In the genomic region with DNA sequence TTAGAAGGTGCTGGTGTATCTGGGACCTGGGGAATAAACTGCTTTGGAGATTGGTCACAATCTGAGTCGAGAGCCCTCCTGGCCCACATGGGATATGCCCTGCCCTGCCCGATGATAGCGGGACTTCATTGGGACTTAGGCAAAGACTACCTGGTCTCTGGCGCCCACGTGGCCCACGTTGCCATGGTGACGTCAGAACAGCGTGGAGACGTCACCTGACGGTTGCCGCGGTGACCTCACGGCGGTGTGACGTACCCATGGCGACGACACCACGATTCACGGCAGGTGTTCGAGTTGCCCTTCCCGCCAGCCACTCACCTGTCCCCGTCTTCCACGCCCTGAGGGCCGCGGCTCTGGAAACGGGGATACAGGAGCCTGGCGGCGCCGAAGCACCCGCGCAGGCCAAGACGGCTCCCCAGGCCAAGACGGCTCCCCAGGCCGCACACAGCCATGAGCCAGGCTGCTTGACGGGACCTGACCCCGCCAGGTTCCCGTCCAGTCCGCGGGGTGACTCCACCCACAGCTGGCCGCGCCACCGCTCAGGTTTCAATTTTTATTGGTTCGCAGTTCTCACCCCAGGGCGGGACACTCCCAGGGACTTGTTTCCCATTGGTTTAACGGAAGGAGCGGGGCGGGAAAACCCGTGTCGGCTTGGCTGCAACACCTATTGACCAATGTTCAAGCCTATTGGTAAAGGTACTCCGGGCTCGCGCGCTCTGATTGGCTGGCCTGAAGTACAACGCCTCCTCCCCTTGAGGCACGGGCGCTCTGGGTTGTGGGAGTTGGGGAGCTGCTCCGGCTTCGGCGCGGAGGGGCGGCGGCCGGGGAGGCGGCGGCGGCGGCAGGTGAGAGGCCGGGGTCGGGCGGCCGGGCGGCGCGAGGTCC, we compare ENCODE assay signal across 1 cellular context.
TF ChIP-seq lines count a peak whose summit lies in the region.

A gene (minus strand): TSS at position 476 of the 885 bp plus-strand sequence. CDS start 24 bp downstream, at position 452.
A gene (plus strand): TSS at position 766 of the 885 bp plus-strand sequence. CDS start 1,029 bp downstream, outside the sequence.

TF ChIP-seq in HepG2, 621 proteins besides CTCF, POLR2A, EP300 and RAD21 (continued from another document and continues in another):
- TF ChIP-seq, protein P1, sequence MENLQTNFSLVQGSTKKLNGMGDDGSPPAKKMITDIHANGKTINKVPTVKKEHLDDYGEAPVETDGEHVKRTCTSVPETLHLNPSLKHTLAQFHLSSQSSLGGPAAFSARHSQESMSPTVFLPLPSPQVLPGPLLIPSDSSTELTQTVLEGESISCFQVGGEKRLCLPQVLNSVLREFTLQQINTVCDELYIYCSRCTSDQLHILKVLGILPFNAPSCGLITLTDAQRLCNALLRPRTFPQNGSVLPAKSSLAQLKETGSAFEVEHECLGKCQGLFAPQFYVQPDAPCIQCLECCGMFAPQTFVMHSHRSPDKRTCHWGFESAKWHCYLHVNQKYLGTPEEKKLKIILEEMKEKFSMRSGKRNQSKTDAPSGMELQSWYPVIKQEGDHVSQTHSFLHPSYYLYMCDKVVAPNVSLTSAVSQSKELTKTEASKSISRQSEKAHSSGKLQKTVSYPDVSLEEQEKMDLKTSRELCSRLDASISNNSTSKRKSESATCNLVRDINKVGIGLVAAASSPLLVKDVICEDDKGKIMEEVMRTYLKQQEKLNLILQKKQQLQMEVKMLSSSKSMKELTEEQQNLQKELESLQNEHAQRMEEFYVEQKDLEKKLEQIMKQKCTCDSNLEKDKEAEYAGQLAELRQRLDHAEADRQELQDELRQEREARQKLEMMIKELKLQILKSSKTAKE (CRISPR knock-in tag; IDR thresholded peaks at IDR 0.05; ENCODE audit: borderline replicate concordance) = no peak
- 0 out of 2 replicates have a peak, but pooled peaks have one; percentile 28 for TF ChIP-seq ZNF337 (CRISPR knock-in tag; IDR thresholded peaks at IDR 0.05; ENCODE audit: borderline replicate concordance, low read depth)
- peak; percentile 97 for TF ChIP-seq HDAC1 (CRISPR knock-in tag; IDR thresholded peaks at IDR 0.05)
- no peak for TF ChIP-seq ZNF260 (CRISPR knock-in tag; IDR thresholded peaks at IDR 0.05; ENCODE audit: borderline replicate concordance, low read depth)
- TF ChIP-seq SOX5 (CRISPR knock-in tag; IDR thresholded peaks at IDR 0.05; ENCODE audit: borderline replicate concordance) = no peak; the same call in 1 of the 2 replicates
- TF ChIP-seq, protein P2, sequence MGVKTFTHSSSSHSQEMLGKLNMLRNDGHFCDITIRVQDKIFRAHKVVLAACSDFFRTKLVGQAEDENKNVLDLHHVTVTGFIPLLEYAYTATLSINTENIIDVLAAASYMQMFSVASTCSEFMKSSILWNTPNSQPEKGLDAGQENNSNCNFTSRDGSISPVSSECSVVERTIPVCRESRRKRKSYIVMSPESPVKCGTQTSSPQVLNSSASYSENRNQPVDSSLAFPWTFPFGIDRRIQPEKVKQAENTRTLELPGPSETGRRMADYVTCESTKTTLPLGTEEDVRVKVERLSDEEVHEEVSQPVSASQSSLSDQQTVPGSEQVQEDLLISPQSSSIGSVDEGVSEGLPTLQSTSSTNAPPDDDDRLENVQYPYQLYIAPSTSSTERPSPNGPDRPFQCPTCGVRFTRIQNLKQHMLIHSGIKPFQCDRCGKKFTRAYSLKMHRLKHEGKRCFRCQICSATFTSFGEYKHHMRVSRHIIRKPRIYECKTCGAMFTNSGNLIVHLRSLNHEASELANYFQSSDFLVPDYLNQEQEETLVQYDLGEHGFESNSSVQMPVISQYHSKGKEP (CRISPR knock-in tag; IDR thresholded peaks at IDR 0.05) = peak; percentile 76; the same call in 1 of the 2 replicates
- peak; percentile 4; the same call in 1 of the 2 replicates for TF ChIP-seq HNF4G (IDR thresholded peaks at IDR 0.05; ENCODE audit: borderline replicate concordance, low read depth, low read length)
- peak; percentile 68; the same call in 1 of the 2 replicates for TF ChIP-seq HNF4G (CRISPR knock-in tag; IDR thresholded peaks at IDR 0.05; ENCODE audit: borderline replicate concordance, low read depth)
- TF ChIP-seq TBX2 (CRISPR knock-in tag; IDR thresholded peaks at IDR 0.05; ENCODE audit: borderline replicate concordance) = peak; percentile 90
- TF ChIP-seq, protein P3, sequence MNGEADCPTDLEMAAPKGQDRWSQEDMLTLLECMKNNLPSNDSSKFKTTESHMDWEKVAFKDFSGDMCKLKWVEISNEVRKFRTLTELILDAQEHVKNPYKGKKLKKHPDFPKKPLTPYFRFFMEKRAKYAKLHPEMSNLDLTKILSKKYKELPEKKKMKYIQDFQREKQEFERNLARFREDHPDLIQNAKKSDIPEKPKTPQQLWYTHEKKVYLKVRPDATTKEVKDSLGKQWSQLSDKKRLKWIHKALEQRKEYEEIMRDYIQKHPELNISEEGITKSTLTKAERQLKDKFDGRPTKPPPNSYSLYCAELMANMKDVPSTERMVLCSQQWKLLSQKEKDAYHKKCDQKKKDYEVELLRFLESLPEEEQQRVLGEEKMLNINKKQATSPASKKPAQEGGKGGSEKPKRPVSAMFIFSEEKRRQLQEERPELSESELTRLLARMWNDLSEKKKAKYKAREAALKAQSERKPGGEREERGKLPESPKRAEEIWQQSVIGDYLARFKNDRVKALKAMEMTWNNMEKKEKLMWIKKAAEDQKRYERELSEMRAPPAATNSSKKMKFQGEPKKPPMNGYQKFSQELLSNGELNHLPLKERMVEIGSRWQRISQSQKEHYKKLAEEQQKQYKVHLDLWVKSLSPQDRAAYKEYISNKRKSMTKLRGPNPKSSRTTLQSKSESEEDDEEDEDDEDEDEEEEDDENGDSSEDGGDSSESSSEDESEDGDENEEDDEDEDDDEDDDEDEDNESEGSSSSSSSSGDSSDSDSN (CRISPR knock-in tag; IDR thresholded peaks at IDR 0.05) = peak; percentile 77
- TF ChIP-seq CENPT (CRISPR knock-in tag; IDR thresholded peaks at IDR 0.05; ENCODE audit: low read depth) = peak; percentile 92
- TF ChIP-seq TARDBP (CRISPR knock-in tag; IDR thresholded peaks at IDR 0.05) = peak; percentile 71; the same call in 1 of the 2 replicates
- TF ChIP-seq ELF4 (CRISPR knock-in tag; IDR thresholded peaks at IDR 0.05; ENCODE audit: borderline replicate concordance) = no peak
- TF ChIP-seq NFIC (IDR thresholded peaks at IDR 0.05; ENCODE audit: low read length) = no peak
- TF ChIP-seq, protein P4, sequence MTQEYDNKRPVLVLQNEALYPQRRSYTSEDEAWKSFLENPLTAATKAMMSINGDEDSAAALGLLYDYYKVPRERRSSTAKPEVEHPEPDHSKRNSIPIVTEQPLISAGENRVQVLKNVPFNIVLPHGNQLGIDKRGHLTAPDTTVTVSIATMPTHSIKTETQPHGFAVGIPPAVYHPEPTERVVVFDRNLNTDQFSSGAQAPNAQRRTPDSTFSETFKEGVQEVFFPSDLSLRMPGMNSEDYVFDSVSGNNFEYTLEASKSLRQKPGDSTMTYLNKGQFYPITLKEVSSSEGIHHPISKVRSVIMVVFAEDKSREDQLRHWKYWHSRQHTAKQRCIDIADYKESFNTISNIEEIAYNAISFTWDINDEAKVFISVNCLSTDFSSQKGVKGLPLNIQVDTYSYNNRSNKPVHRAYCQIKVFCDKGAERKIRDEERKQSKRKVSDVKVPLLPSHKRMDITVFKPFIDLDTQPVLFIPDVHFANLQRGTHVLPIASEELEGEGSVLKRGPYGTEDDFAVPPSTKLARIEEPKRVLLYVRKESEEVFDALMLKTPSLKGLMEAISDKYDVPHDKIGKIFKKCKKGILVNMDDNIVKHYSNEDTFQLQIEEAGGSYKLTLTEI (CRISPR knock-in tag; conservative IDR thresholded peaks at IDR 0.05) = no peak
- no peak for TF ChIP-seq FOXA1 (IDR thresholded peaks at IDR 0.05)
- TF ChIP-seq FOXA1 (CRISPR knock-in tag; IDR thresholded peaks at IDR 0.05) = peak; percentile 33
- no peak for TF ChIP-seq ZSCAN12 (CRISPR knock-in tag; IDR thresholded peaks at IDR 0.05)
- TF ChIP-seq ZNF460 (CRISPR knock-in tag; IDR thresholded peaks at IDR 0.05; ENCODE audit: borderline replicate concordance) = no peak
- TF ChIP-seq TEAD3 (CRISPR knock-in tag; optimal IDR thresholded peaks at IDR 0.05; ENCODE audit: borderline replicate concordance) = peak; percentile 68
- no peak; the same call in 1 of the 2 replicates for TF ChIP-seq ZNF34 (CRISPR knock-in tag; IDR thresholded peaks at IDR 0.05; ENCODE audit: borderline replicate concordance)
- peak; percentile 73; the same call in 1 of the 2 replicates for TF ChIP-seq KDM4B (CRISPR knock-in tag; IDR thresholded peaks at IDR 0.05)
- peak; percentile 96 for TF ChIP-seq KDM3A (CRISPR knock-in tag; IDR thresholded peaks at IDR 0.05; ENCODE audit: low read depth)
- peak; percentile 97; the same call in 1 of the 2 replicates for TF ChIP-seq MYC (CRISPR knock-in tag; IDR thresholded peaks at IDR 0.05; ENCODE audit: borderline replicate concordance)
- peak; percentile 86 for TF ChIP-seq ZNF501 (CRISPR knock-in tag; IDR thresholded peaks at IDR 0.05)
- TF ChIP-seq, protein P5, sequence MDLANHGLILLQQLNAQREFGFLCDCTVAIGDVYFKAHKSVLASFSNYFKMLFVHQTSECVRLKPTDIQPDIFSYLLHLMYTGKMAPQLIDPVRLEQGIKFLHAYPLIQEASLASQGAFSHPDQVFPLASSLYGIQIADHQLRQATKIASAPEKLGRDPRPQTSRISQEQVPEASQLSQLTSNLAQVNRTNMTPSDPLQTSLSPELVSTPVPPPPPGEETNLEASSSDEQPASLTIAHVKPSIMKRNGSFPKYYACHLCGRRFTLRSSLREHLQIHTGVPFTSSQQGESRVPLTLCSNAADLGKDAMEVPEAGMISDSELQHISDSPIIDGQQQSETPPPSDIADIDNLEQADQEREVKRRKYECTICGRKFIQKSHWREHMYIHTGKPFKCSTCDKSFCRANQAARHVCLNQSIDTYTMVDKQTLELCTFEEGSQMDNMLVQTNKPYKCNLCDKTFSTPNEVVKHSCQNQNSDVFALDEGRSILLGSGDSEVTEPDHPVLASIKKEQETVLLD (CRISPR knock-in tag; IDR thresholded peaks at IDR 0.05; ENCODE audit: low read depth) = 0 out of 2 replicates have a peak, but pooled peaks have one; percentile 64
- no peak for TF ChIP-seq RARG (CRISPR knock-in tag; IDR thresholded peaks at IDR 0.05; ENCODE audit: low read depth)
- no peak for TF ChIP-seq ZFP37 (CRISPR knock-in tag; IDR thresholded peaks at IDR 0.05; ENCODE audit: borderline replicate concordance)
- TF ChIP-seq ZNF253 (CRISPR knock-in tag; IDR thresholded peaks at IDR 0.05; ENCODE audit: borderline replicate concordance) = peak; percentile 82; the same call in 1 of the 2 replicates
- no peak for TF ChIP-seq IKZF1 (IDR thresholded peaks at IDR 0.05)
- TF ChIP-seq, protein P6, sequence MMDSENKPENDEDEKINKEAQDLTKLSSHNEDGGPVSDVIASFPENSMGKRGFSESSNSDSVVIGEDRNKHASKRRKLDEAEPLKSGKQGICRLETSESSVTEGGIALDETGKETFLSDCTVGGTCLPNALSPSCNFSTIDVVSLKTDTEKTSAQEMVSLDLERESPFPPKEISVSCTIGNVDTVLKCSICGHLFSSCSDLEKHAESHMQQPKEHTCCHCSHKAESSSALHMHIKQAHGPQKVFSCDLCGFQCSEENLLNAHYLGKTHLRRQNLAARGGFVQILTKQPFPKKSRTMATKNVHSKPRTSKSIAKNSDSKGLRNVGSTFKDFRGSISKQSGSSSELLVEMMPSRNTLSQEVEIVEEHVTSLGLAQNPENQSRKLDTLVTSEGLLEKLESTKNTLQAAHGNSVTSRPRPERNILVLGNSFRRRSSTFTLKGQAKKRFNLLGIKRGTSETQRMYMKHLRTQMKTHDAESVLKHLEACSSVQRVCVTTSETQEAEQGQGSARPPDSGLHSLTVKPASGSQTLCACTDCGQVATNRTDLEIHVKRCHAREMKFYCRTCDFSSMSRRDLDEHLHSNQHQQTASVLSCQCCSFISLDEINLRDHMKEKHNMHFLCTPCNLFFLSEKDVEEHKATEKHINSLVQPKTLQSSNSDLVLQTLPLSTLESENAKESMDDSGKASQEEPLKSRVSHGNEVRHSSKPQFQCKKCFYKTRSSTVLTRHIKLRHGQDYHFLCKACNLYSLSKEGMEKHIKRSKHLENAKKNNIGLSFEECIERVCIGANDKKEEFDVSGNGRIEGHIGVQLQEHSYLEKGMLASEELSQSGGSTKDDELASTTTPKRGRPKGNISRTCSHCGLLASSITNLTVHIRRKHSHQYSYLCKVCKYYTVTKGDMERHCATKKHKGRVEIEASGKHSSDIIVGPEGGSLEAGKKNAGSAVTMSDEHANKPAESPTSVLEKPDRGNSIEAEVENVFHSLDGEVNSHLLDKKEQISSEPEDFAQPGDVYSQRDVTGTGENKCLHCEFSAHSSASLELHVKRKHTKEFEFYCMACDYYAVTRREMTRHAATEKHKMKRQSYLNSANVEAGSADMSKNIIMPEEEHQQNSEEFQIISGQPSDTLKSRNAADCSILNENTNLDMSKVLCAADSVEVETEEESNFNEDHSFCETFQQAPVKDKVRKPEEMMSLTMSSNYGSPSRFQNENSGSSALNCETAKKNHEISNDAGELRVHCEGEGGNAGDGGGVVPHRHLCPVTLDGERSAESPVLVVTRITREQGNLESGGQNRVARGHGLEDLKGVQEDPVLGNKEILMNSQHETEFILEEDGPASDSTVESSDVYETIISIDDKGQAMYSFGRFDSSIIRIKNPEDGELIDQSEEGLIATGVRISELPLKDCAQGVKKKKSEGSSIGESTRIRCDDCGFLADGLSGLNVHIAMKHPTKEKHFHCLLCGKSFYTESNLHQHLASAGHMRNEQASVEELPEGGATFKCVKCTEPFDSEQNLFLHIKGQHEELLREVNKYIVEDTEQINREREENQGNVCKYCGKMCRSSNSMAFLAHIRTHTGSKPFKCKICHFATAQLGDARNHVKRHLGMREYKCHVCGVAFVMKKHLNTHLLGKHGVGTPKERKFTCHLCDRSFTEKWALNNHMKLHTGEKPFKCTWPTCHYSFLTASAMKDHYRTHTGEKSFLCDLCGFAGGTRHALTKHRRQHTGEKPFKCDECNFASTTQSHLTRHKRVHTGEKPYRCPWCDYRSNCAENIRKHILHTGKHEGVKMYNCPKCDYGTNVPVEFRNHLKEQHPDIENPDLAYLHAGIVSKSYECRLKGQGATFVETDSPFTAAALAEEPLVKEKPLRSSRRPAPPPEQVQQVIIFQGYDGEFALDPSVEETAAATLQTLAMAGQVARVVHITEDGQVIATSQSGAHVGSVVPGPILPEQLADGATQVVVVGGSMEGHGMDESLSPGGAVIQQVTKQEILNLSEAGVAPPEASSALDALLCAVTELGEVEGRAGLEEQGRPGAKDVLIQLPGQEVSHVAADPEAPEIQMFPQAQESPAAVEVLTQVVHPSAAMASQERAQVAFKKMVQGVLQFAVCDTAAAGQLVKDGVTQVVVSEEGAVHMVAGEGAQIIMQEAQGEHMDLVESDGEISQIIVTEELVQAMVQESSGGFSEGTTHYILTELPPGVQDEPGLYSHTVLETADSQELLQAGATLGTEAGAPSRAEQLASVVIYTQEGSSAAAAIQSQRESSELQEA (CRISPR knock-in tag; IDR thresholded peaks at IDR 0.05; ENCODE audit: not compliant biosample characterization) = peak; percentile 74
- TF ChIP-seq, protein P7, sequence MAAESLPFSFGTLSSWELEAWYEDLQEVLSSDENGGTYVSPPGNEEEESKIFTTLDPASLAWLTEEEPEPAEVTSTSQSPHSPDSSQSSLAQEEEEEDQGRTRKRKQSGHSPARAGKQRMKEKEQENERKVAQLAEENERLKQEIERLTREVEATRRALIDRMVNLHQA (CRISPR knock-in tag; IDR thresholded peaks at IDR 0.05) = no peak
- peak; percentile 89 for TF ChIP-seq GATAD1 (CRISPR knock-in tag; IDR thresholded peaks at IDR 0.05)
- TF ChIP-seq HOXA7 (CRISPR knock-in tag; IDR thresholded peaks at IDR 0.05) = no peak
- TF ChIP-seq, protein P8, sequence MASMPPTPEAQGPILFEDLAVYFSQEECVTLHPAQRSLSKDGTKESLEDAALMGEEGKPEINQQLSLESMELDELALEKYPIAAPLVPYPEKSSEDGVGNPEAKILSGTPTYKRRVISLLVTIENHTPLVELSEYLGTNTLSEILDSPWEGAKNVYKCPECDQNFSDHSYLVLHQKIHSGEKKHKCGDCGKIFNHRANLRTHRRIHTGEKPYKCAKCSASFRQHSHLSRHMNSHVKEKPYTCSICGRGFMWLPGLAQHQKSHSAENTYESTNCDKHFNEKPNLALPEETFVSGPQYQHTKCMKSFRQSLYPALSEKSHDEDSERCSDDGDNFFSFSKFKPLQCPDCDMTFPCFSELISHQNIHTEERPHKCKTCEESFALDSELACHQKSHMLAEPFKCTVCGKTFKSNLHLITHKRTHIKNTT (CRISPR knock-in tag; IDR thresholded peaks at IDR 0.05) = no peak
